ENCODE assay signal across 11 cellular contexts in the genomic region with DNA sequence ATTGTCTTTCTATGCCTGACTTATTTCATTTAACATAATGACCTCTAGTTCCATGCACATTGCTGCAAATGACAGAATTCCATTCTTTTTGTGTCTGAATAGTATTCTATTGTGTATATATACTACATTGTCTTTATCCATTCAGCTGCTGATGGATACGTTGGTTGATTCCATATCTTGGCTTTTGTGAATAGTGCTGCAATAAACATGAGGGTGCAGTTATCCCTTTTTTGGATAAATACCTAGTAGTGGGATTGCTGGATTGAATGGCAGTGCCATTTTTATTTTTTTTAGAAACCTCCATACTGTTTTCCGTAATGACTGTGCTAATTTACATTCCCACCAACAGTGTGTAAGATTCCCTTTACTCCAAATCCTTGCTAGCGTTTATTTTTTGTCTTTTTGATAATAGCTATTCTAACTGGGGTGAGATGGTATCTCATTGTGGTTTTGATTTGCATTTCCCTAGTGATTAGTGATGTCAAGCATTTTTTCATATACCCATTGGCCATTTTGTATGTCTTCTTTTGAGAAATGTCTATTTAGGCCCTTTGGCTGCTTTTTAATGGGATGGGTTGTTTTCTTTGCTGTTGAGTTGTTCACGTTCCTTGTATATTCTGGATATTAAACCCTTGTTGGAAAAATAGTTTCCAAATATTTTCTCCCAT. TPM values are rescaled to one million over a fixed set of nuclear protein-coding genes. Genes with fewer than 3 reads are reported as not detected.
DNase-seq lines count a peak whose midpoint lies in the region; ATAC-seq and TF ChIP-seq lines count a peak whose summit lies in the region.
"Had no signal": no experiment of that assay in that cellular context is flagged by ENCODE, and none has a peak within 500 bp of the region (broad histone marks: within the 10 kb centered on the region; RNA-seq: fewer than 3 reads in every experiment).

No MANE protein-coding gene starts in this region.

- H3K27ac ChIP-seq in left ventricle myocardium inferior (replicated peaks) = no peak overlapping the region
- no peak overlapping the region for H3K27ac ChIP-seq in coronary artery
- H3K27ac ChIP-seq in upper lobe of right lung = peak overlapping the region; percentile 44
- H3K27ac ChIP-seq in tibial nerve = no peak overlapping the region

- TF ChIP-seq CTCF in left ventricle myocardium inferior (IDR thresholded peaks at IDR 0.05; ENCODE audit: borderline replicate concordance) = no peak
- TF ChIP-seq CTCF in coronary artery (IDR thresholded peaks at IDR 0.05) = no peak
- TF ChIP-seq CTCF in upper lobe of right lung (IDR thresholded peaks at IDR 0.05) = no peak
- no peak for TF ChIP-seq CTCF in tibial nerve (IDR thresholded peaks at IDR 0.05)

- intact Hi-C loops in left ventricle myocardium inferior (cut with micrococcal nuclease) = no loop called here
- intact Hi-C loops in cardiac septum (cut with DNase I) = no loop called here
- intact Hi-C loops in upper lobe of right lung (cut with DNase I) = no loop called here

- H3K4me3 ChIP-seq in left ventricle myocardium inferior = peak overlapping the region; percentile 69
- peak overlapping the region; percentile 76 for H3K4me3 ChIP-seq in coronary artery
- H3K4me3 ChIP-seq in upper lobe of right lung = peak overlapping the region; percentile 63
- H3K4me3 ChIP-seq in tibial nerve = no peak overlapping the region

- TF ChIP-seq POLR2A in tibial nerve (IDR thresholded peaks at IDR 0.05) = no peak

- DNase-seq in left ventricle myocardium inferior (no peak), cardiac septum (ENCODE audit: low spot score) (no peak), RPMI7951 (ENCODE audit: low read depth) (peak; percentile 34), coronary artery (ENCODE audit: low spot score) (no peak), upper lobe of right lung (no peak), tibial nerve (ENCODE audit: low spot score in 2 of 2) (no peak)
- DNase-seq: mesendoderm, NCI-H1436 had no signal

- H3K27me3 ChIP-seq in left ventricle myocardium inferior (ENCODE audit: low read depth) (no peaks in the 10 kb centered on the region), upper lobe of right lung (no peaks in the 10 kb centered on the region), tibial nerve (no peaks in the 10 kb centered on the region)

- H3K36me3 ChIP-seq in left ventricle myocardium inferior (no peaks in the 10 kb centered on the region), upper lobe of right lung (no peaks in the 10 kb centered on the region), tibial nerve (no peaks in the 10 kb centered on the region)

- H3K9me3 ChIP-seq in left ventricle myocardium inferior (replicated peaks) (peaks cover 39% of the 10 kb centered on the region), upper lobe of right lung (no peaks in the 10 kb centered on the region), tibial nerve (peaks cover 0 to 11% (median 0%) of the 10 kb centered on the region in 4 donors)

- TF ChIP-seq EP300 in tibial nerve (IDR thresholded peaks at IDR 0.05) = no peak

- ATAC-seq in upper lobe of right lung = no peak
- no peak for ATAC-seq in GM21526 (IDR thresholded peaks at IDR 0.05; ENCODE audit: low FRiP score, unreplicated experiment)
- ATAC-seq in GM18870 (IDR thresholded peaks at IDR 0.05; ENCODE audit: unreplicated experiment) = no peak
- ATAC-seq: SK-N-SH treated with all-trans-retinoic acid at 6 μM for 48 hours had no signal

- H3K4me1 ChIP-seq in left ventricle myocardium inferior (peaks cover 25% of the 10 kb centered on the region), upper lobe of right lung (peaks cover 8% of the 10 kb centered on the region), tibial nerve (peaks cover 0 to 24% (median 0%) of the 10 kb centered on the region in 4 donors)

- WGBS in tibial nerve, 2 donors = 55 to 60% methylated on average over 4 of the region's 4 CpGs

RNA-seq across cellular contexts. Expression of gene OAS2, which starts 2.3 kb away (rescaled TPM):
- 4.8 TPM for total RNA-seq in left ventricle myocardium inferior
- total RNA-seq in cardiac septum = 6.4 TPM
- 19.4 and 27.5 TPM in 2 replicates for total RNA-seq in RPMI7951 (2014; rRNA removed; shearing (Covaris generic))
- 57.7 TPM for total RNA-seq in upper lobe of right lung
- total RNA-seq in tibial nerve = 10 to 100 TPM in 1 of 4 donors, 1 to 10 TPM in 3; 3.1 to 28.4 (median 6.3) TPM

RNA-seq across cellular contexts. Expression of gene OAS3, which starts 42.4 kb away (rescaled TPM):
- total RNA-seq in left ventricle myocardium inferior (5.4 TPM), cardiac septum (6.4 TPM), upper lobe of right lung (47.4 TPM), tibial nerve (10 to 100 TPM in 2 of 4 donors, 1 to 10 TPM in 2; 5.7 to 16.5 (median 11.3) TPM)
- total RNA-seq in RPMI7951 (2014; rRNA removed; shearing (Covaris generic)) = 23.9 and 24.8 TPM in 2 replicates

Comparison
In these comparisons a context has a peak if more than half of its experiments do, and no peak if none do; other contexts are left out.
1. H3K4me3 ChIP-seq: peak in left ventricle myocardium inferior (single experiment), coronary artery (single experiment) and upper lobe of right lung (single experiment); none in tibial nerve (0 of 4).